Comparison of ENCODE assay signal across 18 cellular contexts in genomic region chrX:97238632-97239031, GRCh38.
DNase-seq lines count a peak whose midpoint lies in the region; TF ChIP-seq lines count a peak whose summit lies in the region.
"Had no signal": no experiment of that assay in that cellular context is flagged by ENCODE, and none has a peak within 500 bp of the region (broad histone marks: within the 10 kb centered on the region; RNA-seq: fewer than 3 reads in every experiment).

No MANE protein-coding gene starts in this region.

- TF ChIP-seq RAD21 in Ishikawa (IDR thresholded peaks at IDR 0.05; ENCODE audit: low read depth): no peak

- H3K36me3 Mint-ChIP-seq in Caco-2 (ENCODE audit: insufficient read depth, unreplicated experiment): no peaks in the 10 kb centered on the region
- H3K36me3 Mint-ChIP-seq: activated naive CD8-positive, alpha-beta T cell treated with anti-CD3 and anti-CD28 coated beads, Interleukin-2, amount 10 ng/mL, durations not matched to agents 7 days and 5 days had no signal

- H3K9me3 ChIP-seq in A673 (ENCODE audit: low read depth, low read length, poor library complexity, severe bottlenecking): no peaks in the 10 kb centered on the region
- H3K9me3 ChIP-seq in Caco-2: no peaks in the 10 kb centered on the region
- H3K9me3 ChIP-seq: gastrocnemius medialis, vagina had no signal

- TF ChIP-seq CTCF in A673 (conservative IDR thresholded peaks at IDR 0.05; ENCODE audit: low read depth, low read length) (no peak), astrocyte of the cerebellum (IDR thresholded peaks at IDR 0.05; ENCODE audit: low read depth, low read length, missing control alignments) (no peak), Caco-2 (IDR thresholded peaks at IDR 0.05; ENCODE audit: insufficient read depth in 1 of 2, low read depth in 1 of 2, low read length in 1 of 2, severe bottlenecking in 1 of 2, unreplicated experiment in 1 of 2) (no peak)

- H3K36me3 ChIP-seq in A673 (ENCODE audit: insufficient read depth, low read length, poor library complexity, severe bottlenecking): no peaks in the 10 kb centered on the region
- no peaks in the 10 kb centered on the region for H3K36me3 ChIP-seq in Caco-2 (ENCODE audit: control insufficient read depth, insufficient read depth, low read length)
- H3K36me3 ChIP-seq: gastrocnemius medialis, vagina had no signal

- H3K4me3 ChIP-seq in A673 (ENCODE audit: low read depth, low read length, poor library complexity, severe bottlenecking): no peak overlapping the region
- H3K4me3 ChIP-seq in astrocyte of the cerebellum (ENCODE audit: low read depth, low read length): no peak overlapping the region
- H3K4me3 ChIP-seq in Caco-2 (ENCODE audit: low read depth, low read length): no peak overlapping the region
- H3K4me3 ChIP-seq: coronary artery, gastrocnemius medialis, vagina had no signal

- in situ Hi-C loops in astrocyte of the cerebellum (cut with HindIII; ENCODE audit: low sequenced_read_pairs): no loop called here

- CTCF ChIA-PET in A673 (lab: Charles Lee) (no interaction called here), Caco-2 (lab: Charles Lee) (no interaction called here)

- no peaks in the 10 kb centered on the region for H3K9me3 Mint-ChIP-seq in Caco-2 (ENCODE audit: unreplicated experiment)
- H3K9me3 Mint-ChIP-seq: activated naive CD8-positive, alpha-beta T cell treated with anti-CD3 and anti-CD28 coated beads, Interleukin-2, amount 10 ng/mL, durations not matched to agents 7 days and 5 days; immature natural killer cell; stimulated activated naive CD8-positive, alpha-beta T cell treated with anti-CD3 and anti-CD28 coated beads, Interleukin-15, Interleukin-2, amounts not matched to agents 100 ng/mL and 50 ng/mL, for 24 hours had no signal

- DNase-seq in A673 (ENCODE audit: low spot score) (peak; percentile 62), astrocyte of the cerebellum (ENCODE audit: low read depth) (peak; percentile 33), glomerular visceral epithelial cell (ENCODE audit: extremely low spot score) (peak; percentile 31), iPS-NIHi11 (ENCODE audit: low spot score) (no peak), cerebellar nuclear complex (lab: John Stamatoyannopoulos, UW) (no peak), Caco-2 (no peak)
- no peak for DNase-seq in activated CD4-positive, CD25-positive, alpha-beta regulatory T cell (lab: John Stamatoyannopoulos, UW)
- DNase-seq: ACHN; activated CD4-positive, alpha-beta T cell treated with anti-CD3 and anti-CD28 coated beads for 36 hours; activated naive CD8-positive, alpha-beta T cell treated with anti-CD3 and anti-CD28 coated beads, Interleukin-2, amount 10 ng/mL, durations not matched to agents 7 days and 5 days; gastrocnemius medialis; immature natural killer cell; NCI-H510A treated with DMSO at 0.1 percent for 48 hours; T-helper 17 cell had no signal

- BruUV-seq in A673 (replicated peaks; lab: Mats Ljungman, UMichigan) (no TSS peak), Caco-2 (replicated peaks; lab: Mats Ljungman, UMichigan) (no TSS peak)

- no peak overlapping the region for H3K4me3 Mint-ChIP-seq in Caco-2 (ENCODE audit: unreplicated experiment)
- H3K4me3 Mint-ChIP-seq: activated CD4-positive, alpha-beta T cell treated with anti-CD3 and anti-CD28 coated beads for 36 hours; activated naive CD8-positive, alpha-beta T cell treated with anti-CD3 and anti-CD28 coated beads, Interleukin-2, amount 10 ng/mL, durations not matched to agents 7 days and 5 days; immature natural killer cell; stimulated activated naive CD8-positive, alpha-beta T cell treated with anti-CD3 and anti-CD28 coated beads, Interleukin-15, Interleukin-2, amounts not matched to agents 100 ng/mL and 50 ng/mL, for 24 hours; T-helper 17 cell had no signal

- H3K27me3 ChIP-seq in A673 (replicated peaks; ENCODE audit: insufficient read depth, low read depth, low read length, poor library complexity): no peaks in the 10 kb centered on the region
- H3K27me3 ChIP-seq in Caco-2 (replicated peaks; ENCODE audit: control insufficient read depth, insufficient read depth, low read length): no peaks in the 10 kb centered on the region
- H3K27me3 ChIP-seq: gastrocnemius medialis, vagina had no signal

- H3K4me1 ChIP-seq in A673 (ENCODE audit: insufficient read depth, low read length, poor library complexity, severe bottlenecking): no peaks in the 10 kb centered on the region
- no peaks in the 10 kb centered on the region for H3K4me1 ChIP-seq in Caco-2
- H3K4me1 ChIP-seq: gastrocnemius medialis, vagina had no signal

- no peak overlapping the region for H3K27ac ChIP-seq in A673 (ENCODE audit: low read depth, low read length, poor library complexity, severe bottlenecking)
- H3K27ac ChIP-seq: coronary artery, gastrocnemius medialis, vagina had no signal

- no peak for TF ChIP-seq EP300 in Ishikawa (IDR thresholded peaks at IDR 0.05; ENCODE audit: borderline replicate concordance)

- intact Hi-C loops in A673 (cut with micrococcal nuclease; ENCODE audit: unreplicated experiment) (no loop called here), Caco-2 (cut with micrococcal nuclease; ENCODE audit: unreplicated experiment) (no loop called here)

- H3K27me3 Mint-ChIP-seq in Caco-2 (ENCODE audit: insufficient read depth, unreplicated experiment): no peaks in the 10 kb centered on the region
- H3K27me3 Mint-ChIP-seq: activated CD4-positive, alpha-beta T cell treated with anti-CD3 and anti-CD28 coated beads for 36 hours; activated naive CD8-positive, alpha-beta T cell treated with anti-CD3 and anti-CD28 coated beads, Interleukin-2, amount 10 ng/mL, durations not matched to agents 7 days and 5 days; stimulated activated naive CD8-positive, alpha-beta T cell treated with anti-CD3 and anti-CD28 coated beads, Interleukin-15, Interleukin-2, amounts not matched to agents 100 ng/mL and 50 ng/mL, for 24 hours; T-helper 17 cell had no signal

- no peaks in the 10 kb centered on the region for H3K4me1 Mint-ChIP-seq in Caco-2 (ENCODE audit: low read depth, unreplicated experiment)
- H3K4me1 Mint-ChIP-seq: activated naive CD8-positive, alpha-beta T cell treated with anti-CD3 and anti-CD28 coated beads, Interleukin-2, amount 10 ng/mL, durations not matched to agents 7 days and 5 days; immature natural killer cell had no signal

- no peak overlapping the region for H3K27ac Mint-ChIP-seq in Caco-2 (ENCODE audit: unreplicated experiment)
- H3K27ac Mint-ChIP-seq: activated CD4-positive, alpha-beta T cell treated with anti-CD3 and anti-CD28 coated beads for 36 hours; activated naive CD8-positive, alpha-beta T cell treated with anti-CD3 and anti-CD28 coated beads, Interleukin-2, amount 10 ng/mL, durations not matched to agents 7 days and 5 days; immature natural killer cell; stimulated activated naive CD8-positive, alpha-beta T cell treated with anti-CD3 and anti-CD28 coated beads, Interleukin-15, Interleukin-2, amounts not matched to agents 100 ng/mL and 50 ng/mL, for 24 hours; T-helper 17 cell had no signal

- POLR2A ChIA-PET in A673 (lab: Charles Lee; ENCODE audit: low non-redundant PET) (no interaction called here), Caco-2 (lab: Charles Lee) (no interaction called here)

TF ChIP-seq in Ishikawa, 13 proteins besides CTCF, POLR2A, EP300 and RAD21:
- TF ChIP-seq REST (IDR thresholded peaks at IDR 0.05; ENCODE audit: low read depth) (no peak), MAX (IDR thresholded peaks at IDR 0.05) (no peak), TEAD4 (IDR thresholded peaks at IDR 0.05) (peak; percentile 26; the same call in 1 of the 2 replicates), YY1 (IDR thresholded peaks at IDR 0.05; ENCODE audit: low read depth) (no peak)
TF ChIP-seq in Ishikawa: peak in this region for 1.

Comparison
In these comparisons a context has a peak if more than half of its experiments do, and no peak if none do; other contexts are left out.
1. DNase-seq: peak in A673 (single experiment), astrocyte of the cerebellum (single experiment) and glomerular visceral epithelial cell (single experiment); none in iPS-NIHi11 (single experiment), cerebellar nuclear complex (0 of 2), activated CD4-positive, CD25-positive, alpha-beta regulatory T cell (0 of 4) and Caco-2 (0 of 2).